17 cellular contexts compared by ENCODE assay signal in the genomic region with DNA sequence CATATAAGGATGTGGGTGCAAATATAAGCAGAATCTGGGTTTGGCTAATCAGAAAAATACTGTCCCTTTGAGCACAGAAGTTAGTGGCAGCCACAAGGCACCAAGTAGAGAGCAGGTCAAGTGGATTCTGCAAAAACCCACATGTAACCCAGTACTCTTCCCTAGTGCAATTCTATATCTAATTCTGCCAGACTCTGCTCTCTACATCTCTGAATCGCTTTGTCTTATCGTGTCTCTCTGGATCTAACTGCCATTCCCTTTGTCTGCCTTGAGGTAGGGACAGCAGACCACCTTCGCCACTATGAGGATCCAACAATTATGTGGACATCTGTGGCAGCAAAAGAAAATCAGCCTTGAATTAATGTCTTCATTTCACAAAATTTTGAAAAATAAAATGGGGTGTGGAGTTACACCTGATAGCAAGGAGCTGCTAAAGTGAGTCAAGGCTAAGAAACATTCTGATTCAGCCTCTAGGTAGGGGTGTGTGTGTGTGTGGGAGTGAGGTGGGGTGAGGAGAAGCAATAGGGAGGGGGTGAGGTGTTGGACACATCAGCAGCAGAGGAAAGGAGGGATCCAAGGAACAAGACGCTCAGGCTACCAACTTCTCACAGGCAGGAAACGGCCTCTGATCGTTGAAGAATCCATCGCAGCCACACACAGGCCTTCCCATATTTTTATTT. TPM values are rescaled to one million over a fixed set of nuclear protein-coding genes. Genes with fewer than 3 reads are reported as not detected.
DNase-seq lines count a peak whose midpoint lies in the region; ATAC-seq and TF ChIP-seq lines count a peak whose summit lies in the region.
"Had no signal": no experiment of that assay in that cellular context is flagged by ENCODE, and none has a peak within 500 bp of the region (broad histone marks: within the 10 kb centered on the region; RNA-seq: fewer than 3 reads in every experiment).

No MANE protein-coding gene starts in this region.

- H3K27me3 ChIP-seq in neural progenitor cell: no peaks in the 10 kb centered on the region
- peaks cover 53% of the 10 kb centered on the region for H3K27me3 ChIP-seq in endodermal cell (ENCODE audit: control insufficient read depth, insufficient read depth, low read length, poor library complexity, severe bottlenecking)
- H3K27me3 ChIP-seq: BLaER1 had no signal

- H3K27ac ChIP-seq in neural progenitor cell: no peak overlapping the region
- no peak overlapping the region for H3K27ac ChIP-seq in endodermal cell (ENCODE audit: low read depth, low read length)
- H3K27ac ChIP-seq: BLaER1 had no signal

- H3K4me1 ChIP-seq in neural progenitor cell (peaks cover 9% of the 10 kb centered on the region), endodermal cell (ENCODE audit: control insufficient read depth, insufficient read depth, low read length) (peaks cover 8% of the 10 kb centered on the region)

- H4K20me1 ChIP-seq in neural progenitor cell (ENCODE audit: low read depth): no peaks in the 10 kb centered on the region
- H4K20me1 ChIP-seq: BLaER1 had no signal

- H3K36me3 ChIP-seq in neural progenitor cell (no peaks in the 10 kb centered on the region), endodermal cell (ENCODE audit: control insufficient read depth, insufficient read depth, low read length) (no peaks in the 10 kb centered on the region)
- H3K36me3 ChIP-seq: BLaER1 had no signal

- H3K4me1 Mint-ChIP-seq in chondrocyte (ENCODE audit: low read depth) (peaks cover 49% of the 10 kb centered on the region), neural progenitor cell (peaks cover 24% of the 10 kb centered on the region), endodermal cell (peaks cover 38% of the 10 kb centered on the region)
- H3K4me1 Mint-ChIP-seq in stimulated activated memory B cell treated with anti-CD40 and anti-IgM and Interleukin-4, amounts not matched to agents 10 μg/mL and 1 μg/mL and 100 μg/mL, for 72 hours: no peaks in the 10 kb centered on the region

- H3K9me3 ChIP-seq in neural progenitor cell (ENCODE audit: low read depth) (no peaks in the 10 kb centered on the region), endodermal cell (ENCODE audit: control insufficient read depth, low read length) (peaks cover 12% of the 10 kb centered on the region)

- peak; percentile 31 for ATAC-seq in stimulated activated memory B cell treated with anti-CD40 and anti-IgM and Interleukin-4, amounts not matched to agents 10 μg/mL and 1 μg/mL and 100 μg/mL, for 72 hours

- H3K36me3 Mint-ChIP-seq in chondrocyte (ENCODE audit: low read depth) (peaks cover 8% of the 10 kb centered on the region), neural progenitor cell (peaks cover 3% of the 10 kb centered on the region), endodermal cell (ENCODE audit: low read depth) (no peaks in the 10 kb centered on the region)
- H3K36me3 Mint-ChIP-seq in stimulated activated memory B cell treated with anti-CD40 and anti-IgM and Interleukin-4, amounts not matched to agents 10 μg/mL and 1 μg/mL and 100 μg/mL, for 72 hours: peaks cover 5% of the 10 kb centered on the region

- peak overlapping the region; percentile 76 for H2AFZ ChIP-seq in neural progenitor cell (replicated peaks)

- H3K4me2 ChIP-seq in neural progenitor cell: peak overlapping the region; percentile 8
- H3K4me2 ChIP-seq: BLaER1 had no signal

- H3K27me3 Mint-ChIP-seq in chondrocyte (ENCODE audit: low read depth) (no peaks in the 10 kb centered on the region), neural progenitor cell (ENCODE audit: insufficient read depth, low read depth) (peaks cover 2% of the 10 kb centered on the region), endodermal cell (ENCODE audit: insufficient read depth) (peaks cover 44% of the 10 kb centered on the region)
- H3K27me3 Mint-ChIP-seq in stimulated activated memory B cell treated with anti-CD40 and anti-IgM and Interleukin-4, amounts not matched to agents 10 μg/mL and 1 μg/mL and 100 μg/mL, for 72 hours: peaks cover 11% of the 10 kb centered on the region

- H3K9ac ChIP-seq in neural progenitor cell (no peak overlapping the region), endodermal cell (ENCODE audit: extremely low read depth, low read length, poor library complexity, severe bottlenecking) (no peak overlapping the region)
- H3K9ac ChIP-seq: BLaER1 had no signal

- H3K79me2 ChIP-seq in neural progenitor cell (ENCODE audit: low read depth): no peaks in the 10 kb centered on the region

- peaks cover 9% of the 10 kb centered on the region for H3F3A ChIP-seq in neural progenitor cell (ENCODE audit: low read depth)

- H3K4me3 Mint-ChIP-seq in chondrocyte (ENCODE audit: unreplicated experiment) (no peak overlapping the region), neural progenitor cell (no peak overlapping the region), endodermal cell (no peak overlapping the region)
- H3K4me3 Mint-ChIP-seq in stimulated activated memory B cell treated with anti-CD40 and anti-IgM and Interleukin-4, amounts not matched to agents 10 μg/mL and 1 μg/mL and 100 μg/mL, for 72 hours: no peak overlapping the region

- WGBS in endodermal cell (ENCODE audit: insufficient coverage in 1 of 2, insufficient read length in 1 of 2), 2 experiments: 80 to 100% methylated on average over 4 to 7 of the region's 7 CpGs

- DNase-seq in NCI-H226: peak; percentile 27
- no peak for DNase-seq in chondrocyte (ENCODE audit: low spot score)
- DNase-seq in neural progenitor cell (ENCODE audit: low spot score): no peak
- no peak for DNase-seq in endodermal cell
- no peak for DNase-seq in NCI-H1694 treated with DMSO at 0.1 percent for 48 hours (lab: John Stamatoyannopoulos, UW)
- DNase-seq in kidney tubule cell (ENCODE audit: low spot score): no peak
- DNase-seq: EL, H7, MV-4-11, NCI-H1417 treated with DMSO at 0.1 percent for 48 hours, NCI-H2081, NCI-H345, NCI-H526 treated with DMSO at 0.1 percent for 48 hours, OCI-M1, RPMI8226 had no signal

- TF ChIP-seq CTCF in chondrocyte (IDR thresholded peaks at IDR 0.05) (no peak), neural progenitor cell (IDR thresholded peaks at IDR 0.05) (no peak), endodermal cell (conservative IDR thresholded peaks at IDR 0.05) (no peak)

- H3K27ac Mint-ChIP-seq in chondrocyte (ENCODE audit: unreplicated experiment): peak overlapping the region; percentile 78
- peak overlapping the region; percentile 39 for H3K27ac Mint-ChIP-seq in neural progenitor cell
- no peak overlapping the region for H3K27ac Mint-ChIP-seq in stimulated activated memory B cell treated with anti-CD40 and anti-IgM and Interleukin-4, amounts not matched to agents 10 μg/mL and 1 μg/mL and 100 μg/mL, for 72 hours
- H3K27ac Mint-ChIP-seq in endodermal cell: no peak overlapping the region

- H3K4me3 ChIP-seq in neural progenitor cell (no peak overlapping the region), endodermal cell (ENCODE audit: low read length) (no peak overlapping the region)
- H3K4me3 ChIP-seq: BLaER1 had no signal

- H3K9me3 Mint-ChIP-seq in chondrocyte (ENCODE audit: low read depth) (peaks cover 20% of the 10 kb centered on the region), neural progenitor cell (peaks cover 6% of the 10 kb centered on the region), endodermal cell (peaks cover 13% of the 10 kb centered on the region)
- H3K9me3 Mint-ChIP-seq in stimulated activated memory B cell treated with anti-CD40 and anti-IgM and Interleukin-4, amounts not matched to agents 10 μg/mL and 1 μg/mL and 100 μg/mL, for 72 hours: peaks cover 12% of the 10 kb centered on the region

RNA-seq across cellular contexts. Expression of a gene that starts 33.7 kb away (rescaled TPM):
- total RNA-seq in chondrocyte (not detected in 3 replicates), neural progenitor cell (ENCODE audit: low replicate concordance) (not detected in 2 replicates), endodermal cell (not detected)
- polyA plus RNA-seq in endodermal cell (2013, experiment 1 of 2): not detected
- polyA plus RNA-seq in endodermal cell (2013, experiment 2 of 2): not detected
- total RNA-seq: H7 had no signal

Comparison
In these comparisons a context has a peak if more than half of its experiments do, and no peak if none do; other contexts are left out.
1. H3K27ac Mint-ChIP-seq: peak in chondrocyte (single experiment) and neural progenitor cell (single experiment); none in stimulated activated memory B cell treated with anti-CD40 and anti-IgM and Interleukin-4, amounts not matched to agents 10 μg/mL and 1 μg/mL and 100 μg/mL, for 72 hours (single experiment) and endodermal cell (single experiment).